12 cellular contexts compared by ENCODE assay signal in genomic region chr12:62106547-62107175, GRCh38.
"Had no signal": no experiment of that assay in that cellular context is flagged by ENCODE, and none has a peak within 500 bp of the region (broad histone marks: within the 10 kb centered on the region; RNA-seq: fewer than 3 reads in every experiment).

No MANE protein-coding gene starts in this region.

- H3K4me1 Mint-ChIP-seq: activated naive CD8-positive, alpha-beta T cell treated with anti-CD3 and anti-CD28 coated beads, Interleukin-2, amount 10 ng/mL, durations not matched to agents 7 days and 5 days; stimulated activated memory B cell treated with anti-CD40 and anti-IgM and Interleukin-4, amounts not matched to agents 10 μg/mL and 1 μg/mL and 100 μg/mL, for 72 hours had no signal

- DNase-seq: activated naive CD4-positive, alpha-beta T cell; activated naive CD8-positive, alpha-beta T cell treated with anti-CD3 and anti-CD28 coated beads, Interleukin-2, amount 10 ng/mL, durations not matched to agents 7 days and 5 days; cortex of kidney; effector memory CD8-positive, alpha-beta T cell; heart right ventricle; left ventricle myocardium inferior; pancreas; thyroid gland; uterus had no signal

- H3K4me3 ChIP-seq: left ventricle myocardium inferior, pancreas, thyroid gland, uterus had no signal

- H3K9me3 Mint-ChIP-seq: activated naive CD8-positive, alpha-beta T cell treated with anti-CD3 and anti-CD28 coated beads, Interleukin-2, amount 10 ng/mL, durations not matched to agents 7 days and 5 days; T-helper 2 cell treated with Interferon-gamma antibody and Interleukin-4, amounts not matched to agents 5 μg/mL and 100 μg/mL, for 36 hours had no signal

- H3K27ac Mint-ChIP-seq: activated naive CD8-positive, alpha-beta T cell treated with anti-CD3 and anti-CD28 coated beads, Interleukin-2, amount 10 ng/mL, durations not matched to agents 7 days and 5 days; effector memory CD8-positive, alpha-beta T cell; stimulated activated memory B cell treated with anti-CD40 and anti-IgM and Interleukin-4, amounts not matched to agents 10 μg/mL and 1 μg/mL and 100 μg/mL, for 72 hours; T-helper 2 cell treated with Interferon-gamma antibody and Interleukin-4, amounts not matched to agents 5 μg/mL and 100 μg/mL, for 36 hours had no signal

- H3K27ac ChIP-seq: epithelial cell of prostate, heart right ventricle, left ventricle myocardium inferior, pancreas, thyroid gland, uterus had no signal

- H3K4me3 Mint-ChIP-seq: activated naive CD8-positive, alpha-beta T cell treated with anti-CD3 and anti-CD28 coated beads, Interleukin-2, amount 10 ng/mL, durations not matched to agents 7 days and 5 days; effector memory CD8-positive, alpha-beta T cell; stimulated activated memory B cell treated with anti-CD40 and anti-IgM and Interleukin-4, amounts not matched to agents 10 μg/mL and 1 μg/mL and 100 μg/mL, for 72 hours; T-helper 2 cell treated with Interferon-gamma antibody and Interleukin-4, amounts not matched to agents 5 μg/mL and 100 μg/mL, for 36 hours had no signal

- H3K4me1 ChIP-seq: pancreas, thyroid gland, uterus had no signal

- H3K36me3 Mint-ChIP-seq: activated naive CD8-positive, alpha-beta T cell treated with anti-CD3 and anti-CD28 coated beads, Interleukin-2, amount 10 ng/mL, durations not matched to agents 7 days and 5 days; stimulated activated memory B cell treated with anti-CD40 and anti-IgM and Interleukin-4, amounts not matched to agents 10 μg/mL and 1 μg/mL and 100 μg/mL, for 72 hours had no signal

- H3K9me3 ChIP-seq: pancreas, thyroid gland, uterus had no signal

- H3K27me3 Mint-ChIP-seq: effector memory CD8-positive, alpha-beta T cell; stimulated activated memory B cell treated with anti-CD40 and anti-IgM and Interleukin-4, amounts not matched to agents 10 μg/mL and 1 μg/mL and 100 μg/mL, for 72 hours had no signal

- H3K36me3 ChIP-seq: heart right ventricle, left ventricle myocardium inferior, pancreas, thyroid gland, uterus had no signal

- H3K27me3 ChIP-seq: heart right ventricle, pancreas, thyroid gland, uterus had no signal
